ENCODE assay signal across 1 cellular context in the genomic region with DNA sequence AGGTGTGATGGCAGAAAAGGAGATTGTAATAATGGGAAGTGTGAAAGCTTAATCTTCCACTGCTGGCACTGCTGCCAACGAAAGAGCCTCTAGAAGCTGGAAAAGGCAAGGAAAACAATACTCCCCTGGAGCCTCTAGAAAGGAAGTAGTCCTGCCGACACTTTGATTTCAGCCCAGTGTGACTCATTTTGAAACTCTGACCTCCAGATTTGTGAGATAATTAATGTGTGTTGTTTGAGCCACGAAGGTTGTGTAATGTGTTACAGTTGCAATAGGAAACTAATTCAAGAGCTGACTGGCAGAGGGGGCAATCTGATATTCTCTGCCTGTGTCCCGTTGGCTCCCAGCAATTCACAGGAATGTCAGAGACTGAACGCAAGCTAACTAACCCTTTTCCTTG.
TF ChIP-seq lines count a peak whose summit lies in the region.

No MANE protein-coding gene starts in this region.

TF ChIP-seq in HepG2, 621 proteins besides CTCF, POLR2A, EP300 and RAD21 (continued from another document and continues in another):
- TF ChIP-seq CBX2 (IDR thresholded peaks at IDR 0.05; ENCODE audit: low read depth, low read length): no peak
- TF ChIP-seq CBX2 (CRISPR knock-in tag; IDR thresholded peaks at IDR 0.05; ENCODE audit: low read depth): no peak
- TF ChIP-seq ZNF383 (CRISPR knock-in tag; IDR thresholded peaks at IDR 0.05; ENCODE audit: borderline replicate concordance): no peak
- peak; percentile 69 for TF ChIP-seq SALL1 (CRISPR knock-in tag; IDR thresholded peaks at IDR 0.05)
- TF ChIP-seq, protein P1, sequence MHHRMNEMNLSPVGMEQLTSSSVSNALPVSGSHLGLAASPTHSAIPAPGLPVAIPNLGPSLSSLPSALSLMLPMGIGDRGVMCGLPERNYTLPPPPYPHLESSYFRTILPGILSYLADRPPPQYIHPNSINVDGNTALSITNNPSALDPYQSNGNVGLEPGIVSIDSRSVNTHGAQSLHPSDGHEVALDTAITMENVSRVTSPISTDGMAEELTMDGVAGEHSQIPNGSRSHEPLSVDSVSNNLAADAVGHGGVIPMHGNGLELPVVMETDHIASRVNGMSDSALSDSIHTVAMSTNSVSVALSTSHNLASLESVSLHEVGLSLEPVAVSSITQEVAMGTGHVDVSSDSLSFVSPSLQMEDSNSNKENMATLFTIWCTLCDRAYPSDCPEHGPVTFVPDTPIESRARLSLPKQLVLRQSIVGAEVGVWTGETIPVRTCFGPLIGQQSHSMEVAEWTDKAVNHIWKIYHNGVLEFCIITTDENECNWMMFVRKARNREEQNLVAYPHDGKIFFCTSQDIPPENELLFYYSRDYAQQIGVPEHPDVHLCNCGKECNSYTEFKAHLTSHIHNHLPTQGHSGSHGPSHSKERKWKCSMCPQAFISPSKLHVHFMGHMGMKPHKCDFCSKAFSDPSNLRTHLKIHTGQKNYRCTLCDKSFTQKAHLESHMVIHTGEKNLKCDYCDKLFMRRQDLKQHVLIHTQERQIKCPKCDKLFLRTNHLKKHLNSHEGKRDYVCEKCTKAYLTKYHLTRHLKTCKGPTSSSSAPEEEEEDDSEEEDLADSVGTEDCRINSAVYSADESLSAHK (CRISPR knock-in tag; IDR thresholded peaks at IDR 0.05; ENCODE audit: borderline replicate concordance): no peak
- no peak for TF ChIP-seq ATF1 (CRISPR knock-in tag; IDR thresholded peaks at IDR 0.05)
- TF ChIP-seq ZBTB20 (CRISPR knock-in tag; IDR thresholded peaks at IDR 0.05; ENCODE audit: borderline replicate concordance, low read depth): peak; percentile 76; the same call in 1 of the 2 replicates
- no peak for TF ChIP-seq KAT2B (IDR thresholded peaks at IDR 0.05; ENCODE audit: borderline replicate concordance, low read depth, low read length)
- TF ChIP-seq, protein P2, sequence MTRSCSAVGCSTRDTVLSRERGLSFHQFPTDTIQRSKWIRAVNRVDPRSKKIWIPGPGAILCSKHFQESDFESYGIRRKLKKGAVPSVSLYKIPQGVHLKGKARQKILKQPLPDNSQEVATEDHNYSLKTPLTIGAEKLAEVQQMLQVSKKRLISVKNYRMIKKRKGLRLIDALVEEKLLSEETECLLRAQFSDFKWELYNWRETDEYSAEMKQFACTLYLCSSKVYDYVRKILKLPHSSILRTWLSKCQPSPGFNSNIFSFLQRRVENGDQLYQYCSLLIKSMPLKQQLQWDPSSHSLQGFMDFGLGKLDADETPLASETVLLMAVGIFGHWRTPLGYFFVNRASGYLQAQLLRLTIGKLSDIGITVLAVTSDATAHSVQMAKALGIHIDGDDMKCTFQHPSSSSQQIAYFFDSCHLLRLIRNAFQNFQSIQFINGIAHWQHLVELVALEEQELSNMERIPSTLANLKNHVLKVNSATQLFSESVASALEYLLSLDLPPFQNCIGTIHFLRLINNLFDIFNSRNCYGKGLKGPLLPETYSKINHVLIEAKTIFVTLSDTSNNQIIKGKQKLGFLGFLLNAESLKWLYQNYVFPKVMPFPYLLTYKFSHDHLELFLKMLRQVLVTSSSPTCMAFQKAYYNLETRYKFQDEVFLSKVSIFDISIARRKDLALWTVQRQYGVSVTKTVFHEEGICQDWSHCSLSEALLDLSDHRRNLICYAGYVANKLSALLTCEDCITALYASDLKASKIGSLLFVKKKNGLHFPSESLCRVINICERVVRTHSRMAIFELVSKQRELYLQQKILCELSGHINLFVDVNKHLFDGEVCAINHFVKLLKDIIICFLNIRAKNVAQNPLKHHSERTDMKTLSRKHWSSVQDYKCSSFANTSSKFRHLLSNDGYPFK (CRISPR knock-in tag; IDR thresholded peaks at IDR 0.05; ENCODE audit: borderline replicate concordance): no peak
- no peak for TF ChIP-seq SNAPC2 (CRISPR knock-in tag; IDR thresholded peaks at IDR 0.05)
- TF ChIP-seq, protein P3, sequence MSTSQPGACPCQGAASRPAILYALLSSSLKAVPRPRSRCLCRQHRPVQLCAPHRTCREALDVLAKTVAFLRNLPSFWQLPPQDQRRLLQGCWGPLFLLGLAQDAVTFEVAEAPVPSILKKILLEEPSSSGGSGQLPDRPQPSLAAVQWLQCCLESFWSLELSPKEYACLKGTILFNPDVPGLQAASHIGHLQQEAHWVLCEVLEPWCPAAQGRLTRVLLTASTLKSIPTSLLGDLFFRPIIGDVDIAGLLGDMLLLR (CRISPR knock-in tag; IDR thresholded peaks at IDR 0.05): no peak
- peak; percentile 76; the same call in 1 of the 2 replicates for TF ChIP-seq TBX2 (CRISPR knock-in tag; IDR thresholded peaks at IDR 0.05; ENCODE audit: borderline replicate concordance)
- TF ChIP-seq, protein P4, sequence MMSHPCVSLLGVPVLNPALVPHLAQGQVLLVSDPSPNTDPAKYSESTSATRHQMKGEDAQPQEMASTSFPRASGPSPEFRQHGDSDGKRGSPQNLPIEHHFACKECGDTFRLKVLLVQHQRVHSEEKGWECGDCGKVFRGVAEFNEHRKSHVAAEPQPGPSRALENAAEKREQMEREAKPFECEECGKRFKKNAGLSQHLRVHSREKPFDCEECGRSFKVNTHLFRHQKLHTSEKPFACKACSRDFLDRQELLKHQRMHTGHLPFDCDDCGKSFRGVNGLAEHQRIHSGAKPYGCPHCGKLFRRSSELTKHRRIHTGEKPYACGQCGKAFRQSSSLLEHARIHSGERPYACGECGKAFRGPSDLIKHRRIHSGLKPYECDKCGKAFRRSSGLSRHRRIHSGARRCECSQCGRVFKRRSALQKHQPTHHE (CRISPR knock-in tag; IDR thresholded peaks at IDR 0.05; ENCODE audit: borderline replicate concordance): no peak
- TF ChIP-seq JUND (CRISPR knock-in tag; IDR thresholded peaks at IDR 0.05): peak; percentile 59; the same call in 1 of the 2 replicates
- no peak for TF ChIP-seq ZNF3 (CRISPR knock-in tag; IDR thresholded peaks at IDR 0.05)
- no peak for TF ChIP-seq ZNF850 (CRISPR knock-in tag; conservative IDR thresholded peaks at IDR 0.05)
- no peak for TF ChIP-seq LCORL (IDR thresholded peaks at IDR 0.05)
- TF ChIP-seq LCORL (CRISPR knock-in tag; IDR thresholded peaks at IDR 0.05): peak; percentile 26; the same call in 1 of the 2 replicates
- TF ChIP-seq ZKSCAN8 (CRISPR knock-in tag; IDR thresholded peaks at IDR 0.05; ENCODE audit: borderline replicate concordance): 0 out of 2 replicates have a peak, but pooled peaks have one; percentile 54
- no peak for TF ChIP-seq HOXA9 (CRISPR knock-in tag; IDR thresholded peaks at IDR 0.05; ENCODE audit: borderline replicate concordance)
- TF ChIP-seq, protein P5, sequence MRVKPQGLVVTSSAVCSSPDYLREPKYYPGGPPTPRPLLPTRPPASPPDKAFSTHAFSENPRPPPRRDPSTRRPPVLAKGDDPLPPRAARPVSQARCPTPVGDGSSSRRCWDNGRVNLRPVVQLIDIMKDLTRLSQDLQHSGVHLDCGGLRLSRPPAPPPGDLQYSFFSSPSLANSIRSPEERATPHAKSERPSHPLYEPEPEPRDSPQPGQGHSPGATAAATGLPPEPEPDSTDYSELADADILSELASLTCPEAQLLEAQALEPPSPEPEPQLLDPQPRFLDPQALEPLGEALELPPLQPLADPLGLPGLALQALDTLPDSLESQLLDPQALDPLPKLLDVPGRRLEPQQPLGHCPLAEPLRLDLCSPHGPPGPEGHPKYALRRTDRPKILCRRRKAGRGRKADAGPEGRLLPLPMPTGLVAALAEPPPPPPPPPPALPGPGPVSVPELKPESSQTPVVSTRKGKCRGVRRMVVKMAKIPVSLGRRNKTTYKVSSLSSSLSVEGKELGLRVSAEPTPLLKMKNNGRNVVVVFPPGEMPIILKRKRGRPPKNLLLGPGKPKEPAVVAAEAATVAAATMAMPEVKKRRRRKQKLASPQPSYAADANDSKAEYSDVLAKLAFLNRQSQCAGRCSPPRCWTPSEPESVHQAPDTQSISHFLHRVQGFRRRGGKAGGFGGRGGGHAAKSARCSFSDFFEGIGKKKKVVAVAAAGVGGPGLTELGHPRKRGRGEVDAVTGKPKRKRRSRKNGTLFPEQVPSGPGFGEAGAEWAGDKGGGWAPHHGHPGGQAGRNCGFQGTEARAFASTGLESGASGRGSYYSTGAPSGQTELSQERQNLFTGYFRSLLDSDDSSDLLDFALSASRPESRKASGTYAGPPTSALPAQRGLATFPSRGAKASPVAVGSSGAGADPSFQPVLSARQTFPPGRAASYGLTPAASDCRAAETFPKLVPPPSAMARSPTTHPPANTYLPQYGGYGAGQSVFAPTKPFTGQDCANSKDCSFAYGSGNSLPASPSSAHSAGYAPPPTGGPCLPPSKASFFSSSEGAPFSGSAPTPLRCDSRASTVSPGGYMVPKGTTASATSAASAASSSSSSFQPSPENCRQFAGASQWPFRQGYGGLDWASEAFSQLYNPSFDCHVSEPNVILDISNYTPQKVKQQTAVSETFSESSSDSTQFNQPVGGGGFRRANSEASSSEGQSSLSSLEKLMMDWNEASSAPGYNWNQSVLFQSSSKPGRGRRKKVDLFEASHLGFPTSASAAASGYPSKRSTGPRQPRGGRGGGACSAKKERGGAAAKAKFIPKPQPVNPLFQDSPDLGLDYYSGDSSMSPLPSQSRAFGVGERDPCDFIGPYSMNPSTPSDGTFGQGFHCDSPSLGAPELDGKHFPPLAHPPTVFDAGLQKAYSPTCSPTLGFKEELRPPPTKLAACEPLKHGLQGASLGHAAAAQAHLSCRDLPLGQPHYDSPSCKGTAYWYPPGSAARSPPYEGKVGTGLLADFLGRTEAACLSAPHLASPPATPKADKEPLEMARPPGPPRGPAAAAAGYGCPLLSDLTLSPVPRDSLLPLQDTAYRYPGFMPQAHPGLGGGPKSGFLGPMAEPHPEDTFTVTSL (CRISPR knock-in tag; IDR thresholded peaks at IDR 0.05; ENCODE audit: borderline replicate concordance): peak; percentile 88; the same call in 1 of the 2 replicates
- no peak for TF ChIP-seq ZNF746 (CRISPR knock-in tag; IDR thresholded peaks at IDR 0.05)
- TF ChIP-seq MIER2 (CRISPR knock-in tag; IDR thresholded peaks at IDR 0.05): no peak
- TF ChIP-seq ZFY (CRISPR knock-in tag; IDR thresholded peaks at IDR 0.05): no peak
- peak; percentile 56 for TF ChIP-seq HDAC2 (CRISPR knock-in tag; IDR thresholded peaks at IDR 0.05)
- TF ChIP-seq ZNF552 (CRISPR knock-in tag; IDR thresholded peaks at IDR 0.05; ENCODE audit: borderline replicate concordance): no peak
- TF ChIP-seq NFRKB (IDR thresholded peaks at IDR 0.05): no peak
- TF ChIP-seq, protein P6, sequence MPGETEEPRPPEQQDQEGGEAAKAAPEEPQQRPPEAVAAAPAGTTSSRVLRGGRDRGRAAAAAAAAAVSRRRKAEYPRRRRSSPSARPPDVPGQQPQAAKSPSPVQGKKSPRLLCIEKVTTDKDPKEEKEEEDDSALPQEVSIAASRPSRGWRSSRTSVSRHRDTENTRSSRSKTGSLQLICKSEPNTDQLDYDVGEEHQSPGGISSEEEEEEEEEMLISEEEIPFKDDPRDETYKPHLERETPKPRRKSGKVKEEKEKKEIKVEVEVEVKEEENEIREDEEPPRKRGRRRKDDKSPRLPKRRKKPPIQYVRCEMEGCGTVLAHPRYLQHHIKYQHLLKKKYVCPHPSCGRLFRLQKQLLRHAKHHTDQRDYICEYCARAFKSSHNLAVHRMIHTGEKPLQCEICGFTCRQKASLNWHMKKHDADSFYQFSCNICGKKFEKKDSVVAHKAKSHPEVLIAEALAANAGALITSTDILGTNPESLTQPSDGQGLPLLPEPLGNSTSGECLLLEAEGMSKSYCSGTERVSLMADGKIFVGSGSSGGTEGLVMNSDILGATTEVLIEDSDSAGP (CRISPR knock-in tag; IDR thresholded peaks at IDR 0.05; ENCODE audit: borderline replicate concordance): no peak
- TF ChIP-seq ZNF367 (CRISPR knock-in tag; IDR thresholded peaks at IDR 0.05; ENCODE audit: borderline replicate concordance): no peak
- TF ChIP-seq NFIC (IDR thresholded peaks at IDR 0.05; ENCODE audit: low read length): peak; percentile 69; the same call in 1 of the 2 replicates
- TF ChIP-seq ATRX (CRISPR knock-in tag; IDR thresholded peaks at IDR 0.05; ENCODE audit: borderline replicate concordance): no peak
- no peak for TF ChIP-seq STAG1 (CRISPR knock-in tag; IDR thresholded peaks at IDR 0.05)
- no peak for TF ChIP-seq PAF1 (CRISPR knock-in tag; IDR thresholded peaks at IDR 0.05)
- TF ChIP-seq ZC3H13 (CRISPR knock-in tag; IDR thresholded peaks at IDR 0.05): no peak
- TF ChIP-seq ZNF792 (CRISPR knock-in tag; IDR thresholded peaks at IDR 0.05): 0 out of 2 replicates have a peak, but pooled peaks have one; percentile 34
- no peak for TF ChIP-seq CAMTA2 (CRISPR knock-in tag; IDR thresholded peaks at IDR 0.05; ENCODE audit: borderline replicate concordance)
- TF ChIP-seq TBL1XR1 (IDR thresholded peaks at IDR 0.05; ENCODE audit: borderline replicate concordance, low read length, partially characterized antibody): no peak
- peak; percentile 76 for TF ChIP-seq FOSL1 (CRISPR knock-in tag; IDR thresholded peaks at IDR 0.05; ENCODE audit: borderline replicate concordance)
- TF ChIP-seq, protein P7, sequence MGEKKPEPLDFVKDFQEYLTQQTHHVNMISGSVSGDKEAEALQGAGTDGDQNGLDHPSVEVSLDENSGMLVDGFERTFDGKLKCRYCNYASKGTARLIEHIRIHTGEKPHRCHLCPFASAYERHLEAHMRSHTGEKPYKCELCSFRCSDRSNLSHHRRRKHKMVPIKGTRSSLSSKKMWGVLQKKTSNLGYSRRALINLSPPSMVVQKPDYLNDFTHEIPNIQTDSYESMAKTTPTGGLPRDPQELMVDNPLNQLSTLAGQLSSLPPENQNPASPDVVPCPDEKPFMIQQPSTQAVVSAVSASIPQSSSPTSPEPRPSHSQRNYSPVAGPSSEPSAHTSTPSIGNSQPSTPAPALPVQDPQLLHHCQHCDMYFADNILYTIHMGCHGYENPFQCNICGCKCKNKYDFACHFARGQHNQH (CRISPR knock-in tag; IDR thresholded peaks at IDR 0.05): peak; percentile 41; the same call in 1 of the 2 replicates
- TF ChIP-seq, protein P8, sequence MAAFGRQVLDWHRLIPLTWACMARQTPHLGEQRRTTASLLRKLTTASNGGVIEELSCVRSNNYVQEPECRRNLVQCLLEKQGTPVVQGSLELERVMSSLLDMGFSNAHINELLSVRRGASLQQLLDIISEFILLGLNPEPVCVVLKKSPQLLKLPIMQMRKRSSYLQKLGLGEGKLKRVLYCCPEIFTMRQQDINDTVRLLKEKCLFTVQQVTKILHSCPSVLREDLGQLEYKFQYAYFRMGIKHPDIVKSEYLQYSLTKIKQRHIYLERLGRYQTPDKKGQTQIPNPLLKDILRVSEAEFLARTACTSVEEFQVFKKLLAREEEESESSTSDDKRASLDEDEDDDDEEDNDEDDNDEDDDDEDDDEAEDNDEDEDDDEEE (CRISPR knock-in tag; IDR thresholded peaks at IDR 0.05): no peak
- no peak for TF ChIP-seq NFE2 (CRISPR knock-in tag; IDR thresholded peaks at IDR 0.05)
- peak; percentile 40; the same call in 1 of the 2 replicates for TF ChIP-seq SIX4 (CRISPR knock-in tag; IDR thresholded peaks at IDR 0.05)
- peak; percentile 48 for TF ChIP-seq ZNF781 (CRISPR knock-in tag; IDR thresholded peaks at IDR 0.05; ENCODE audit: borderline replicate concordance, not compliant biosample characterization)
- TF ChIP-seq, protein P9, sequence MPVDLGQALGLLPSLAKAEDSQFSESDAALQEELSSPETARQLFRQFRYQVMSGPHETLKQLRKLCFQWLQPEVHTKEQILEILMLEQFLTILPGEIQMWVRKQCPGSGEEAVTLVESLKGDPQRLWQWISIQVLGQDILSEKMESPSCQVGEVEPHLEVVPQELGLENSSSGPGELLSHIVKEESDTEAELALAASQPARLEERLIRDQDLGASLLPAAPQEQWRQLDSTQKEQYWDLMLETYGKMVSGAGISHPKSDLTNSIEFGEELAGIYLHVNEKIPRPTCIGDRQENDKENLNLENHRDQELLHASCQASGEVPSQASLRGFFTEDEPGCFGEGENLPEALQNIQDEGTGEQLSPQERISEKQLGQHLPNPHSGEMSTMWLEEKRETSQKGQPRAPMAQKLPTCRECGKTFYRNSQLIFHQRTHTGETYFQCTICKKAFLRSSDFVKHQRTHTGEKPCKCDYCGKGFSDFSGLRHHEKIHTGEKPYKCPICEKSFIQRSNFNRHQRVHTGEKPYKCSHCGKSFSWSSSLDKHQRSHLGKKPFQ (CRISPR knock-in tag; IDR thresholded peaks at IDR 0.05; ENCODE audit: insufficient replicate concordance): peak; percentile 21
- no peak for TF ChIP-seq SATB2 (CRISPR knock-in tag; IDR thresholded peaks at IDR 0.05)
- TF ChIP-seq SOX6 (IDR thresholded peaks at IDR 0.05): no peak
- peak; percentile 85 for TF ChIP-seq SOX6 (CRISPR knock-in tag; IDR thresholded peaks at IDR 0.05)
